Comparison of ENCODE assay signal across 20 cellular contexts in genomic region chr3:11221818-11222217, GRCh38. TPM values are rescaled to one million over a fixed set of nuclear protein-coding genes. Genes with fewer than 3 reads are reported as not detected.
A peak's percentile ranks its signal among the peaks of the same experiment; 100 is the strongest.
DNase-seq lines count a peak whose midpoint lies in the region; TF ChIP-seq lines count a peak whose summit lies in the region.
"Had no signal": no experiment of that assay in that cellular context is flagged by ENCODE, and none has a peak within 500 bp of the region (broad histone marks: within the 10 kb centered on the region; RNA-seq: fewer than 3 reads in every experiment).

No MANE protein-coding gene starts in this region.

- dilution Hi-C loops in mammary epithelial cell (cut with HindIII; ENCODE audit: low sequenced_read_pairs), result no loop called here

- no peaks in the 10 kb centered on the region for H3K9me3 Mint-ChIP-seq in MCF 10A (ENCODE audit: unreplicated experiment)
- H3K9me3 Mint-ChIP-seq in mesothelial cell of epicardium, result no peaks in the 10 kb centered on the region
- H3K9me3 Mint-ChIP-seq: neural progenitor cell had no signal

- DNase-seq in MCF 10A (ENCODE audit: unreplicated experiment) (no peak), mammary epithelial cell (no peak), fibroblast of mammary gland (ENCODE audit: low read depth) (no peak), tibial artery (no peak), mesothelial cell of epicardium (ENCODE audit: low spot score in 2 of 2, unreplicated experiment in 2 of 2) (no peak), NCI-H187 (lab: John Stamatoyannopoulos, UW) (no peak), ureter (ENCODE audit: low spot score) (no peak)
- DNase-seq: activated CD4-positive, alpha-beta T cell treated with anti-CD3 and anti-CD28 coated beads, Interleukin-2, amount 50 U/mL, for 1 hour; activated naive CD4-positive, alpha-beta T cell; COR-L47; esophagus squamous epithelium; midbrain; MV-4-11; NCI-H2081; NCI-H510A treated with DMSO at 0.1 percent for 48 hours; right cardiac atrium had no signal

- H3K4me3 ChIP-seq in mammary epithelial cell (replicated peaks in 1 of 3; ENCODE audit: insufficient read depth in 1 of 3, low read depth in 2 of 3, low read length in 3 of 3), result no peak overlapping the region
- no peak overlapping the region for H3K4me3 ChIP-seq in fibroblast of mammary gland (ENCODE audit: control insufficient read depth, low read depth, low read length)
- H3K4me3 ChIP-seq in tibial artery, result no peak overlapping the region
- H3K4me3 ChIP-seq: A549, esophagus squamous epithelium, neural progenitor cell, SK-N-MC had no signal

- POLR2A ChIA-PET in MCF 10A (lab: Yijun Ruan, JAX), result interaction anchor here (0.6 kb wide), 1 partner anchor 85 kb away, joined by 3 read pairs; no protein-coding TSS in a partner anchor

- no peak overlapping the region for H2AFZ ChIP-seq in mammary epithelial cell (ENCODE audit: low read depth, low read length)
- H2AFZ ChIP-seq: neural progenitor cell had no signal

- BruUV-seq in MCF 10A (replicated peaks; lab: Mats Ljungman, UMichigan) (no TSS peak), mammary epithelial cell (replicated peaks; lab: Mats Ljungman, UMichigan) (no TSS peak)

- no peaks in the 10 kb centered on the region for H4K20me1 ChIP-seq in mammary epithelial cell (ENCODE audit: insufficient read depth, low read length)

- H3K79me2 ChIP-seq in mammary epithelial cell (ENCODE audit: insufficient read depth, low read length), result no peaks in the 10 kb centered on the region

- H3K9me3 ChIP-seq in mammary epithelial cell (replicated peaks; ENCODE audit: insufficient read depth, low read length) (no peaks in the 10 kb centered on the region), tibial artery (no peaks in the 10 kb centered on the region)
- H3K9me3 ChIP-seq: A549, esophagus squamous epithelium had no signal

- WGBS in mammary epithelial cell (ENCODE audit: low coverage, missing lambda C conversion rate), result 57% methylated on average over 2 of the region's 2 CpGs

- H3K4me1 Mint-ChIP-seq in MCF 10A (ENCODE audit: insufficient read depth, unreplicated experiment), result peaks cover 14% of the 10 kb centered on the region
- H3K4me1 Mint-ChIP-seq in mesothelial cell of epicardium, result no peaks in the 10 kb centered on the region
- H3K4me1 Mint-ChIP-seq: neural progenitor cell had no signal

- TF ChIP-seq CTCF in MCF 10A (IDR thresholded peaks at IDR 0.05; ENCODE audit: unreplicated experiment) (peak; percentile 12), mammary epithelial cell (conservative IDR thresholded peaks at IDR 0.05 in 1 of 2, IDR thresholded peaks at IDR 0.05 in 1 of 2; ENCODE audit: extremely low read depth in 1 of 2, insufficient read depth in 1 of 2, low read depth in 1 of 2, low read length in 2 of 2) (peak in 1 of 2 donors; percentile 29), VCaP (conservative IDR thresholded peaks at IDR 0.05) (0 out of 2 replicates have a peak, but pooled peaks have one; percentile 11), fibroblast of mammary gland (conservative IDR thresholded peaks at IDR 0.05; ENCODE audit: control insufficient read depth, insufficient read depth, low read depth, low read length) (peak; percentile 14), tibial artery (IDR thresholded peaks at IDR 0.05) (peak; percentile 27 to 44), mesothelial cell of epicardium (IDR thresholded peaks at IDR 0.05; ENCODE audit: unreplicated experiment) (no peak)

- H3K27ac ChIP-seq in mammary epithelial cell (ENCODE audit: insufficient read depth, low read depth, low read length), result no peak overlapping the region
- no peak overlapping the region for H3K27ac ChIP-seq in VCaP
- peak overlapping the region in 1 of 2 donors; percentile 13 for H3K27ac ChIP-seq in tibial artery
- H3K27ac ChIP-seq: A549, esophagus squamous epithelium, neural progenitor cell, SK-N-MC had no signal

- H3K9ac ChIP-seq in mammary epithelial cell (ENCODE audit: insufficient read depth, low read length), result no peak overlapping the region
- H3K9ac ChIP-seq: neural progenitor cell had no signal

- CTCF ChIA-PET in MCF 10A (lab: Yijun Ruan, JAX), result interaction anchor here (0.9 to 2.8 kb wide), 3 partner anchors 14 to 162 kb away, joined by 3 to 13 read pairs (median 4); no protein-coding TSS in a partner anchor
- CTCF ChIA-PET in mammary epithelial cell (lab: Charles Lee; ENCODE audit: low non-redundant PET), result no interaction called here

- H3K4me3 Mint-ChIP-seq in MCF 10A (ENCODE audit: unreplicated experiment) (no peak overlapping the region), mesothelial cell of epicardium (no peak overlapping the region)
- H3K4me3 Mint-ChIP-seq: neural progenitor cell had no signal

- in situ Hi-C loops in mammary epithelial cell (cut with MboI; ENCODE audit: low sequenced_read_pairs in 2 of 2), result loop anchor here in 1 of 2 donors (25.0 kb wide), 1 partner anchor 460 kb away; no protein-coding TSS in a partner anchor

- H3K27me3 ChIP-seq in mammary epithelial cell (ENCODE audit: insufficient read depth, low read length) (no peaks in the 10 kb centered on the region), tibial artery (no peaks in the 10 kb centered on the region)
- H3K27me3 ChIP-seq: esophagus squamous epithelium, neural progenitor cell had no signal

- no peak overlapping the region for H3K27ac Mint-ChIP-seq in MCF 10A (ENCODE audit: low read depth, unreplicated experiment)
- no peak overlapping the region for H3K27ac Mint-ChIP-seq in mesothelial cell of epicardium

- no peak overlapping the region for H3K4me2 ChIP-seq in mammary epithelial cell (ENCODE audit: insufficient read depth, low read depth, low read length)
- H3K4me2 ChIP-seq: A549, neural progenitor cell had no signal

- H3K36me3 ChIP-seq in mammary epithelial cell (ENCODE audit: insufficient read depth, low read length), result no peaks in the 10 kb centered on the region
- H3K36me3 ChIP-seq in tibial artery, result no peaks in the 10 kb centered on the region
- H3K36me3 ChIP-seq: esophagus squamous epithelium, neural progenitor cell had no signal

- H3K27me3 Mint-ChIP-seq in MCF 10A (ENCODE audit: insufficient read depth, unreplicated experiment) (no peaks in the 10 kb centered on the region), mesothelial cell of epicardium (ENCODE audit: low read depth) (peaks cover 7% of the 10 kb centered on the region)

- intact Hi-C loops in MCF 10A (cut with micrococcal nuclease) (loop anchor here (5.0 to 10.0 kb wide), 2 partner anchors 160 to 277 kb away; no protein-coding TSS in a partner anchor), mammary epithelial cell (cut with micrococcal nuclease) (loop anchor here (5.0 kb wide), 1 partner anchor 160 kb away; no protein-coding TSS in a partner anchor), tibial artery (cut with DNase I; ENCODE audit: low total_unique reads) (loop anchor here (5.0 kb wide), 1 partner anchor 160 kb away; no protein-coding TSS in a partner anchor)

- H3K36me3 Mint-ChIP-seq in MCF 10A (ENCODE audit: insufficient read depth, unreplicated experiment) (peaks cover 37% of the 10 kb centered on the region), mesothelial cell of epicardium (no peaks in the 10 kb centered on the region)
- H3K36me3 Mint-ChIP-seq: neural progenitor cell had no signal

- H3K4me1 ChIP-seq in mammary epithelial cell (ENCODE audit: insufficient read depth, low read length) (peaks cover 16% of the 10 kb centered on the region), tibial artery (peaks cover 0 to 42% (median 8%) of the 10 kb centered on the region in 4 donors)
- H3K4me1 ChIP-seq: neural progenitor cell had no signal

RNA-seq across cellular contexts. Expression of gene ATG7, which starts 50.4 kb away (rescaled TPM):
- total RNA-seq in MCF 10A (2022) (52.3 and 54.0 TPM in 2 replicates), mammary epithelial cell (10 to 100 TPM; 35.3 to 51.2 TPM), mesothelial cell of epicardium (35.3 to 40.3 TPM (median 37.5 TPM) in 3 replicates), ureter (62.9 TPM)
- polyA plus RNA-seq in mammary epithelial cell, result 29.2 TPM
- polyA minus RNA-seq in mammary epithelial cell, result 22.0 TPM
